Comparison of ENCODE assay signal across 17 cellular contexts in the genomic region with DNA sequence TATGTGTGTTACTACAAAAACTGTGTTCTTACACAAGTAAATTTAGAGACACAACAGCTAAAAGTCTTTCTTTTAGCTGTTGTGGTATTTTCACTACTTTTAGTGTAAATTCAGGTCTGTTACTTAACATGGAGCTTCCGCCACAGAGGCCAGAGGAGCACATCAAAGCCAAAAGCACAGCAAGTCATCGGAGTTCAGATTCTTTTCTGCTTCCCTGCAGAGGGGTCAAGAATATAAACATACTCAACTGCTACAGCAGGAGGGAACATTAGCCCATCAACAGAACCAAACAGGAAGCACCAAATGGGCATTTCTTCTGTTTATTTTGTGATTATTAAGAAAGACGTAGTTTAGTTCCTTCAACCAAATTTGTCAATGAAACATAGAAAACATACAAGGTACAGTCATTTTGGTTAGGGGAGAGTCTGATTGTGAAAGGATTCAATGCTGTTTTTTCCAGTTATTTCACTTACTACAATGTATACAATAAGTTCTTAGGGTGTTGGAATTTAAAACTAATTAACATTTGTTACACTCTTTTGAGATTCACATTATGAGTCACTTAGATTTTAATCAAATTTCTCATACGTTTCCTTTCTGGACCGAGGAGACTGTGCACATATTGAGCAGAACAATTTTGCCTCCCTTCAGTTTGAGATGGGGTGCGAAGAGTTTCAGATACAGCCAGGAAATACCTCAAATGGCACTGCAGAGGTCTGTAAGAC. TPM values are rescaled to one million over a fixed set of nuclear protein-coding genes. Genes with fewer than 3 reads are reported as not detected.
A peak's percentile ranks its signal among the peaks of the same experiment; 100 is the strongest.
DNase-seq lines count a peak whose midpoint lies in the region; ATAC-seq and TF ChIP-seq lines count a peak whose summit lies in the region.
"Had no signal": no experiment of that assay in that cellular context is flagged by ENCODE, and none has a peak within 500 bp of the region (broad histone marks: within the 10 kb centered on the region; RNA-seq: fewer than 3 reads in every experiment).

No MANE protein-coding gene starts in this region.

- peaks cover 23% of the 10 kb centered on the region for H3K4me1 Mint-ChIP-seq in nephron
- no peaks in the 10 kb centered on the region for H3K4me1 Mint-ChIP-seq in activated CD4-positive, alpha-beta T cell treated with anti-CD3 and anti-CD28 coated beads for 36 hours

- no peaks in the 10 kb centered on the region for H4K20me1 ChIP-seq in fibroblast of lung (ENCODE audit: control insufficient read depth, extremely low read depth, insufficient read depth, low read length)

- TF ChIP-seq CTCF in left ventricle myocardium inferior (IDR thresholded peaks at IDR 0.05; ENCODE audit: borderline replicate concordance) (no peak), fibroblast of lung (conservative IDR thresholded peaks at IDR 0.05 in 1 of 2, IDR thresholded peaks at IDR 0.05 in 1 of 2; ENCODE audit: low read depth in 1 of 2, low read length in 2 of 2) (no peak), nephron (IDR thresholded peaks at IDR 0.05; ENCODE audit: unreplicated experiment in 3 of 3) (no peak), upper lobe of right lung (IDR thresholded peaks at IDR 0.05) (no peak)

- no peak overlapping the region for H3K4me2 ChIP-seq in fibroblast of lung (ENCODE audit: extremely low read depth, insufficient read depth, low read length)

- no peaks in the 10 kb centered on the region for H3K79me2 ChIP-seq in fibroblast of lung (ENCODE audit: control insufficient read depth, insufficient read depth, low read length)

- intact Hi-C loops in left ventricle myocardium inferior (cut with micrococcal nuclease) (no loop called here), cardiac septum (cut with DNase I) (no loop called here), upper lobe of right lung (cut with DNase I) (no loop called here)
- intact Hi-C loops in activated CD4-positive, alpha-beta T cell treated with anti-CD3 and anti-CD28 coated beads for 36 hours (cut with DNase I, micrococcal nuclease) = no loop called here

- POLR2A ChIA-PET in activated CD4-positive, alpha-beta T cell treated with anti-CD3 and anti-CD28 coated beads for 36 hours (lab: Charles Lee) = no interaction called here

- peaks cover 5% of the 10 kb centered on the region for H3K36me3 Mint-ChIP-seq in nephron (ENCODE audit: low read depth)
- H3K36me3 Mint-ChIP-seq in activated CD4-positive, alpha-beta T cell treated with anti-CD3 and anti-CD28 coated beads for 36 hours (ENCODE audit: low read depth) = no peaks in the 10 kb centered on the region

- DNase-seq in left ventricle myocardium inferior (no peak), cardiac septum (ENCODE audit: low spot score) (no peak), fibroblast of lung (ENCODE audit: low read depth in 2 of 2) (peak; percentile 19 to 49), upper lobe of right lung (no peak), CD1c-positive myeloid dendritic cell (ENCODE audit: extremely low spot score) (no peak)
- DNase-seq in activated CD4-positive, alpha-beta T cell treated with anti-CD3 and anti-CD28 coated beads for 36 hours = no peak
- no peak for DNase-seq in activated T-cell treated with anti-CD3 and anti-CD28 coated beads, Interleukin-2, amount 50 U/mL, for 1 hour
- DNase-seq: activated CD4-positive, alpha-beta T cell treated with anti-CD3 and anti-CD28 coated beads for 4 hours; activated T-cell treated with anti-CD3 and anti-CD28 coated beads for 4 hours; MG63; NCI-H2107; NCI-H774; stimulated activated CD4-positive, alpha-beta T cell treated with anti-CD3 and anti-CD28 coated beads, Interleukin-2, amount 100 ng/mL, for 24 hours; stimulated activated CD8-positive, alpha-beta memory T cell treated with anti-CD3 and anti-CD28 coated beads, Interleukin-4, amount 100 ng/mL, for 48 hours had no signal

- H3K4me1 ChIP-seq in left ventricle myocardium inferior = peaks cover 51% of the 10 kb centered on the region
- peaks cover 3% of the 10 kb centered on the region for H3K4me1 ChIP-seq in fibroblast of lung (ENCODE audit: control insufficient read depth, extremely low read depth, insufficient read depth, low read length)
- H3K4me1 ChIP-seq in upper lobe of right lung = peaks cover 11% of the 10 kb centered on the region

- no peak overlapping the region for H3K4me3 Mint-ChIP-seq in nephron
- H3K4me3 Mint-ChIP-seq in activated CD4-positive, alpha-beta T cell treated with anti-CD3 and anti-CD28 coated beads for 36 hours = no peak overlapping the region
- H3K4me3 Mint-ChIP-seq: dendritic cell treated with granulocyte-macrophage colony-stimulating factor and Interleukin-4, amounts not matched to agents 40 ng/mL and 50 ng/mL, for 4 days had no signal

- H3K27ac ChIP-seq in left ventricle myocardium inferior (replicated peaks) = peak overlapping the region; percentile 71
- no peak overlapping the region for H3K27ac ChIP-seq in fibroblast of lung (ENCODE audit: insufficient read depth, low read length)
- no peak overlapping the region for H3K27ac ChIP-seq in upper lobe of right lung

- H3K36me3 ChIP-seq in left ventricle myocardium inferior (no peaks in the 10 kb centered on the region), fibroblast of lung (ENCODE audit: control insufficient read depth, insufficient read depth, low read length) (no peaks in the 10 kb centered on the region), upper lobe of right lung (no peaks in the 10 kb centered on the region)
- H3K36me3 ChIP-seq: MG63 had no signal

- H3K9ac ChIP-seq in fibroblast of lung (ENCODE audit: insufficient read depth, low read length) = no peak overlapping the region

- CTCF ChIA-PET in activated CD4-positive, alpha-beta T cell treated with anti-CD3 and anti-CD28 coated beads for 36 hours (lab: Charles Lee) = no interaction called here

- no peaks in the 10 kb centered on the region for H3K27me3 ChIP-seq in left ventricle myocardium inferior (ENCODE audit: low read depth)
- no peaks in the 10 kb centered on the region for H3K27me3 ChIP-seq in fibroblast of lung (ENCODE audit: control insufficient read depth, insufficient read depth, low read length)
- H3K27me3 ChIP-seq in upper lobe of right lung = no peaks in the 10 kb centered on the region
- H3K27me3 ChIP-seq: MG63 had no signal

- peak overlapping the region; percentile 40 to 46 (median 41) for H3K27ac Mint-ChIP-seq in nephron
- H3K27ac Mint-ChIP-seq in activated CD4-positive, alpha-beta T cell treated with anti-CD3 and anti-CD28 coated beads for 36 hours = no peak overlapping the region
- H3K27ac Mint-ChIP-seq: dendritic cell treated with granulocyte-macrophage colony-stimulating factor and Interleukin-4, amounts not matched to agents 40 ng/mL and 50 ng/mL, for 4 days; progenitor cell of endocrine pancreas had no signal

- no peaks in the 10 kb centered on the region for H3K27me3 Mint-ChIP-seq in nephron (ENCODE audit: low read depth)
- no peaks in the 10 kb centered on the region for H3K27me3 Mint-ChIP-seq in activated CD4-positive, alpha-beta T cell treated with anti-CD3 and anti-CD28 coated beads for 36 hours
- H3K27me3 Mint-ChIP-seq: dendritic cell treated with granulocyte-macrophage colony-stimulating factor and Interleukin-4, amounts not matched to agents 40 ng/mL and 50 ng/mL, for 4 days; progenitor cell of endocrine pancreas had no signal

- no peak overlapping the region for H3K4me3 ChIP-seq in left ventricle myocardium inferior
- H3K4me3 ChIP-seq in fibroblast of lung (replicated peaks in 1 of 4; ENCODE audit: control extremely low read depth in 1 of 4, insufficient read depth in 1 of 4, low read depth in 3 of 4, low read length in 4 of 4) = no peak overlapping the region
- no peak overlapping the region for H3K4me3 ChIP-seq in upper lobe of right lung
- H3K4me3 ChIP-seq: MG63 had no signal

- H2AFZ ChIP-seq in fibroblast of lung (ENCODE audit: low read length) = no peak overlapping the region

- ATAC-seq in upper lobe of right lung = peak; percentile 39
- no peak for ATAC-seq in activated CD4-positive, alpha-beta T cell treated with anti-CD3 and anti-CD28 coated beads for 36 hours

- H3K9me3 ChIP-seq in left ventricle myocardium inferior (replicated peaks) (no peaks in the 10 kb centered on the region), fibroblast of lung (ENCODE audit: control insufficient read depth, insufficient read depth, low read depth, low read length) (no peaks in the 10 kb centered on the region), upper lobe of right lung (no peaks in the 10 kb centered on the region)
- H3K9me3 ChIP-seq: MG63 had no signal

- no peaks in the 10 kb centered on the region for H3K9me3 Mint-ChIP-seq in nephron
- H3K9me3 Mint-ChIP-seq in activated CD4-positive, alpha-beta T cell treated with anti-CD3 and anti-CD28 coated beads for 36 hours (ENCODE audit: low read depth) = peaks cover under 1% of the 10 kb centered on the region

RNA-seq across cellular contexts. Expression of a gene that starts 42.8 kb away (rescaled TPM):
- total RNA-seq in left ventricle myocardium inferior (14.0 TPM), cardiac septum (14.3 TPM), fibroblast of lung (89.2 and 106 TPM in 2 replicates), upper lobe of right lung (47.6 TPM)
- 29.0 and 71.0 TPM in 2 replicates for polyA plus RNA-seq in fibroblast of lung
- 23.2 and 54.1 TPM in 2 replicates for polyA plus RNA-seq in fibroblast of lung (2012)
- 48.9 and 75.0 TPM in 2 replicates for polyA minus RNA-seq in fibroblast of lung (ENCODE audit: low replicate concordance)
- 1 to 10 TPM; 5.6 TPM for total RNA-seq in activated CD4-positive, alpha-beta T cell treated with anti-CD3 and anti-CD28 coated beads for 36 hours

RNA-seq across cellular contexts. Expression of a gene that starts 48.2 kb away (rescaled TPM):
- total RNA-seq in left ventricle myocardium inferior = 89.5 TPM
- total RNA-seq in cardiac septum = 125 TPM
- total RNA-seq in fibroblast of lung = 83.0 and 93.0 TPM in 2 replicates
- 73.6 and 82.0 TPM in 2 replicates for polyA plus RNA-seq in fibroblast of lung
- polyA plus RNA-seq in fibroblast of lung (2012) = 61.7 and 66.1 TPM in 2 replicates
- 64.2 and 82.9 TPM in 2 replicates for polyA minus RNA-seq in fibroblast of lung (ENCODE audit: low replicate concordance)
- total RNA-seq in upper lobe of right lung = 86.2 TPM
- 10 to 100 TPM; 37.5 to 38.2 TPM for total RNA-seq in activated CD4-positive, alpha-beta T cell treated with anti-CD3 and anti-CD28 coated beads for 36 hours

Comparison
In these comparisons a context has a peak if more than half of its experiments do, and no peak if none do; other contexts are left out.
1. DNase-seq: peak in fibroblast of lung (2 of 2); none in left ventricle myocardium inferior (single experiment), cardiac septum (single experiment), upper lobe of right lung (single experiment), activated CD4-positive, alpha-beta T cell treated with anti-CD3 and anti-CD28 coated beads for 36 hours (single experiment), activated T-cell treated with anti-CD3 and anti-CD28 coated beads, Interleukin-2, amount 50 U/mL, for 1 hour (single experiment) and CD1c-positive myeloid dendritic cell (single experiment).